In the genomic region with DNA sequence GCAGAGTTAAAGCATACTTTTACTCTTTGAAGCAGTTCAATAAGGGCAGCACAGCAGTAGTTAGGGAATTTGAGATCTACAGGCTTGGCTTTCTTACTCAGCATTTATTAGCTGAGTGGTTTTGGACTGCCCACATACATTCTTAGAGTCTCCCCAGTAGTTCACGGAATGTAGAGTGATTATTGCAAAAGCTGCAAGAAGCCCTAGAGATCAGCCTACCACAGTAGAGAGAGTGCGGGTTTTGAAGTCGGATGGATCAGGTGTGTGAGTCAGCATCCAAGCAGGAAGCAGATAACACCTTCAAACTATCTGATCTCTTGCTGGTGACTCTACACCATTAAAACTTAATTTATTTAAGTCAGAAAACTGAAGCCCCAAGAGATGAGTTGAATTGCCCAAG, we compare ENCODE assay signal across 30 cellular contexts.
DNase-seq lines count a peak whose midpoint lies in the region; ATAC-seq and TF ChIP-seq lines count a peak whose summit lies in the region.
"Had no signal": no experiment of that assay in that cellular context is flagged by ENCODE, and none has a peak within 500 bp of the region (broad histone marks: within the 10 kb centered on the region; RNA-seq: fewer than 3 reads in every experiment).

No MANE protein-coding gene starts in this region.

- H3K27ac ChIP-seq in thyroid gland = no peak overlapping the region
- H3K27ac ChIP-seq in CD4-positive, alpha-beta memory T cell (ENCODE audit: low read depth, low read length) = no peak overlapping the region
- H3K27ac ChIP-seq: parathyroid adenoma, SJSA1, suprapubic skin, VCaP had no signal

- 25 to 30% methylated on average over 3 of the region's 3 CpGs for WGBS in thyroid gland, 2 donors

- H3K27me3 Mint-ChIP-seq in CD4-positive, alpha-beta memory T cell = no peaks in the 10 kb centered on the region
- no peaks in the 10 kb centered on the region for H3K27me3 Mint-ChIP-seq in effector memory CD8-positive, alpha-beta T cell
- H3K27me3 Mint-ChIP-seq in chondrocyte (ENCODE audit: low read depth) = peaks cover 7% of the 10 kb centered on the region
- H3K27me3 Mint-ChIP-seq: activated CD4-positive, alpha-beta T cell treated with anti-CD3 and anti-CD28 coated beads, Interleukin-2, amount 10 ng/mL, durations not matched to agents 24 days and 14 days; activated CD8-positive, alpha-beta memory T cell treated with anti-CD3 and anti-CD28 coated beads, Interleukin-2, amount 10 ng/mL, durations not matched to agents 7 days and 5 days; activated naive CD4-positive, alpha-beta T cell treated with anti-CD3 and anti-CD28 coated beads, Interleukin-2, amount 50 U/mL, for 24 hours; T-helper 17 cell had no signal

- no peak for TF ChIP-seq POLR2A in thyroid gland (IDR thresholded peaks at IDR 0.05)

- no peaks in the 10 kb centered on the region for H3K9me3 ChIP-seq in thyroid gland
- no peaks in the 10 kb centered on the region for H3K9me3 ChIP-seq in CD4-positive, alpha-beta memory T cell (ENCODE audit: control insufficient read depth in 1 of 2, low read length in 2 of 2)
- H3K9me3 ChIP-seq: Peyer's patch, SJSA1, suprapubic skin had no signal

- POLR2A ChIA-PET in CD4-positive, alpha-beta memory T cell (lab: Charles Lee; ENCODE audit: partially characterized antibody) = no interaction called here

- no peak overlapping the region for H3K27ac Mint-ChIP-seq in CD4-positive, alpha-beta memory T cell
- no peak overlapping the region for H3K27ac Mint-ChIP-seq in effector memory CD8-positive, alpha-beta T cell
- no peak overlapping the region for H3K27ac Mint-ChIP-seq in chondrocyte (ENCODE audit: unreplicated experiment)
- H3K27ac Mint-ChIP-seq: activated CD4-positive, alpha-beta T cell treated with anti-CD3 and anti-CD28 coated beads, Interleukin-2, amount 10 ng/mL, durations not matched to agents 24 days and 14 days; activated CD8-positive, alpha-beta memory T cell treated with anti-CD3 and anti-CD28 coated beads, Interleukin-2, amount 10 ng/mL, durations not matched to agents 7 days and 5 days; activated naive CD4-positive, alpha-beta T cell treated with anti-CD3 and anti-CD28 coated beads, Interleukin-2, amount 50 U/mL, for 24 hours; CD8-positive, alpha-beta T cell; HFFc6; nephron; stimulated activated effector memory CD8-positive, alpha-beta T cell treated with anti-CD3 and anti-CD28 coated beads, Interleukin-12 subunit alpha, Interleukin-12 subunit beta, amount 100 ng/mL, for 72 hours; T-helper 17 cell had no signal

- ATAC-seq in left colon = peak; percentile 56
- ATAC-seq in effector memory CD8-positive, alpha-beta T cell (replicated peaks) = no peak
- ATAC-seq: activated CD8-positive, alpha-beta memory T cell treated with anti-CD3 and anti-CD28 coated beads, Interleukin-2, amount 10 ng/mL, durations not matched to agents 7 days and 5 days; CD8-positive, alpha-beta T cell; esophagus mucosa; sciatic nerve; stimulated activated effector memory CD8-positive, alpha-beta T cell treated with anti-CD3 and anti-CD28 coated beads, Interleukin-12 subunit alpha, Interleukin-12 subunit beta, amount 100 ng/mL, for 72 hours; T-helper 17 cell had no signal

- no peaks in the 10 kb centered on the region for H3K27me3 ChIP-seq in thyroid gland
- no peaks in the 10 kb centered on the region for H3K27me3 ChIP-seq in CD4-positive, alpha-beta memory T cell (ENCODE audit: insufficient read depth, low read length)
- H3K27me3 ChIP-seq: Peyer's patch, suprapubic skin had no signal

- CTCF ChIA-PET in CD4-positive, alpha-beta memory T cell (lab: Charles Lee; ENCODE audit: partially characterized antibody) = no interaction called here

- H3K36me3 Mint-ChIP-seq in CD4-positive, alpha-beta memory T cell = no peaks in the 10 kb centered on the region
- no peaks in the 10 kb centered on the region for H3K36me3 Mint-ChIP-seq in effector memory CD8-positive, alpha-beta T cell (ENCODE audit: insufficient read depth)
- no peaks in the 10 kb centered on the region for H3K36me3 Mint-ChIP-seq in chondrocyte (ENCODE audit: low read depth)
- H3K36me3 Mint-ChIP-seq: activated CD8-positive, alpha-beta memory T cell treated with anti-CD3 and anti-CD28 coated beads, Interleukin-2, amount 10 ng/mL, durations not matched to agents 7 days and 5 days; activated naive CD4-positive, alpha-beta T cell treated with anti-CD3 and anti-CD28 coated beads, Interleukin-2, amount 50 U/mL, for 24 hours; CD8-positive, alpha-beta T cell; stimulated activated effector memory CD8-positive, alpha-beta T cell treated with anti-CD3 and anti-CD28 coated beads, Interleukin-12 subunit alpha, Interleukin-12 subunit beta, amount 100 ng/mL, for 72 hours had no signal

- no peaks in the 10 kb centered on the region for H3K36me3 ChIP-seq in thyroid gland
- no peaks in the 10 kb centered on the region for H3K36me3 ChIP-seq in CD4-positive, alpha-beta memory T cell (ENCODE audit: insufficient read depth, low read length)
- H3K36me3 ChIP-seq: Peyer's patch, SJSA1, suprapubic skin had no signal

- TF ChIP-seq CTCF in choroid plexus epithelial cell (conservative IDR thresholded peaks at IDR 0.05; ENCODE audit: low read depth, low read length) (no peak), thyroid gland (IDR thresholded peaks at IDR 0.05) (no peak), chondrocyte (IDR thresholded peaks at IDR 0.05) (no peak)

- intact Hi-C loops in left colon (cut with DNase I, micrococcal nuclease) (no loop called here), thyroid gland (cut with DNase I) (no loop called here)
- intact Hi-C loops in CD4-positive, alpha-beta memory T cell (cut with micrococcal nuclease) = no loop called here

- H3K9me3 Mint-ChIP-seq in CD4-positive, alpha-beta memory T cell = peaks cover 0 to 3% (median 0%) of the 10 kb centered on the region in 8 donors
- peaks cover 0 to 7% of the 10 kb centered on the region in 2 donors for H3K9me3 Mint-ChIP-seq in effector memory CD8-positive, alpha-beta T cell
- H3K9me3 Mint-ChIP-seq in chondrocyte (ENCODE audit: low read depth) = no peaks in the 10 kb centered on the region
- H3K9me3 Mint-ChIP-seq: activated CD4-positive, alpha-beta T cell treated with anti-CD3 and anti-CD28 coated beads, Interleukin-2, amount 10 ng/mL, durations not matched to agents 24 days and 14 days; activated naive CD4-positive, alpha-beta T cell treated with anti-CD3 and anti-CD28 coated beads, Interleukin-2, amount 50 U/mL, for 24 hours; CD8-positive, alpha-beta T cell; HFFc6; nephron had no signal

- no peaks in the 10 kb centered on the region for H3K4me1 Mint-ChIP-seq in CD4-positive, alpha-beta memory T cell
- no peaks in the 10 kb centered on the region for H3K4me1 Mint-ChIP-seq in effector memory CD8-positive, alpha-beta T cell (ENCODE audit: low read depth in 2 of 2)
- H3K4me1 Mint-ChIP-seq in chondrocyte (ENCODE audit: low read depth) = no peaks in the 10 kb centered on the region
- H3K4me1 Mint-ChIP-seq: activated CD4-positive, alpha-beta T cell treated with anti-CD3 and anti-CD28 coated beads, Interleukin-2, amount 10 ng/mL, durations not matched to agents 24 days and 14 days; activated CD8-positive, alpha-beta memory T cell treated with anti-CD3 and anti-CD28 coated beads, Interleukin-2, amount 10 ng/mL, durations not matched to agents 7 days and 5 days; activated naive CD4-positive, alpha-beta T cell treated with anti-CD3 and anti-CD28 coated beads, Interleukin-2, amount 50 U/mL, for 24 hours; nephron; stimulated activated effector memory CD8-positive, alpha-beta T cell treated with anti-CD3 and anti-CD28 coated beads, Interleukin-12 subunit alpha, Interleukin-12 subunit beta, amount 100 ng/mL, for 72 hours; T-helper 17 cell had no signal

- H3K4me1 ChIP-seq in thyroid gland = no peaks in the 10 kb centered on the region
- no peaks in the 10 kb centered on the region for H3K4me1 ChIP-seq in CD4-positive, alpha-beta memory T cell (ENCODE audit: insufficient read depth, low read length)
- H3K4me1 ChIP-seq: Peyer's patch, SJSA1, suprapubic skin had no signal

- H3K4me3 Mint-ChIP-seq in CD4-positive, alpha-beta memory T cell = no peak overlapping the region
- no peak overlapping the region for H3K4me3 Mint-ChIP-seq in effector memory CD8-positive, alpha-beta T cell
- no peak overlapping the region for H3K4me3 Mint-ChIP-seq in chondrocyte (ENCODE audit: unreplicated experiment)
- H3K4me3 Mint-ChIP-seq: activated CD4-positive, alpha-beta T cell treated with anti-CD3 and anti-CD28 coated beads, Interleukin-2, amount 10 ng/mL, durations not matched to agents 24 days and 14 days; activated CD8-positive, alpha-beta memory T cell treated with anti-CD3 and anti-CD28 coated beads, Interleukin-2, amount 10 ng/mL, durations not matched to agents 7 days and 5 days; activated naive CD4-positive, alpha-beta T cell treated with anti-CD3 and anti-CD28 coated beads, Interleukin-2, amount 50 U/mL, for 24 hours; CD8-positive, alpha-beta T cell; HFFc6; nephron; stimulated activated effector memory CD8-positive, alpha-beta T cell treated with anti-CD3 and anti-CD28 coated beads, Interleukin-12 subunit alpha, Interleukin-12 subunit beta, amount 100 ng/mL, for 72 hours; T-helper 17 cell had no signal

- peak; percentile 22 for DNase-seq in HT-29 (ENCODE audit: low spot score)
- peak; percentile 1 for DNase-seq in choroid plexus epithelial cell (ENCODE audit: low read depth)
- DNase-seq in left colon = no peak
- DNase-seq in thyroid gland = peak; percentile 2 to 24
- DNase-seq in CD4-positive, alpha-beta memory T cell = no peak
- DNase-seq in effector memory CD8-positive, alpha-beta T cell = no peak
- DNase-seq in NOMO-1 treated with DMSO at 0.1 percent for 48 hours (lab: John Stamatoyannopoulos, UW; ENCODE audit: unreplicated experiment) = no peak
- no peak for DNase-seq in chondrocyte (ENCODE audit: low spot score)
- DNase-seq: activated CD4-positive, alpha-beta T cell treated with anti-CD3 and anti-CD28 coated beads, Interleukin-2, amount 10 ng/mL, durations not matched to agents 24 days and 14 days; activated CD8-positive, alpha-beta memory T cell treated with anti-CD3 and anti-CD28 coated beads, Interleukin-2, amount 10 ng/mL, durations not matched to agents 7 days and 5 days; aorta; CD8-positive, alpha-beta T cell; cerebellar nuclear complex; DMS79 treated with DMSO at 0.1 percent for 48 hours; effector CD4-positive, alpha-beta T cell; HFFc6; Kasumi-1; NCI-H1092 treated with DMSO at 0.1 percent for 48 hours; NCI-H2029; T-helper 17 cell had no signal

- H3K4me3 ChIP-seq in choroid plexus epithelial cell (ENCODE audit: low read depth, low read length) (no peak overlapping the region), thyroid gland (replicated peaks in 1 of 3) (no peak overlapping the region)
- H3K4me3 ChIP-seq in CD4-positive, alpha-beta memory T cell (ENCODE audit: low read length in 2 of 2) = no peak overlapping the region
- H3K4me3 ChIP-seq: Peyer's patch, SJSA1, suprapubic skin had no signal

Comparison
In these comparisons a context has a peak if more than half of its experiments do, and no peak if none do; other contexts are left out.
1. DNase-seq: peak in HT-29 (single experiment), choroid plexus epithelial cell (single experiment) and thyroid gland (2 of 2); none in left colon (0 of 2), CD4-positive, alpha-beta memory T cell (0 of 5), effector memory CD8-positive, alpha-beta T cell (0 of 3), NOMO-1 treated with DMSO at 0.1 percent for 48 hours (single experiment) and chondrocyte (single experiment).